24 cellular contexts compared by ENCODE assay signal in genomic region chr7:121195010-121195409, GRCh38.
"Had no signal": no experiment of that assay in that cellular context is flagged by ENCODE, and none has a peak within 500 bp of the region (broad histone marks: within the 10 kb centered on the region; RNA-seq: fewer than 3 reads in every experiment).

No MANE protein-coding gene starts in this region.

- H3K4me1 ChIP-seq: Peyer's patch had no signal

- H3K4me3 ChIP-seq: PC-9, Peyer's patch had no signal

- H2AFZ ChIP-seq: PC-9 had no signal

- H3K27me3 ChIP-seq: Peyer's patch had no signal

- DNase-seq: IMR-90, Kasumi-1, MM.1S, NCI-H1092 treated with DMSO at 0.1 percent for 48 hours, NCI-H1436, NCI-H187, NCI-H2029, NCI-H2081 treated with DMSO at 0.1 percent for 48 hours, NCI-H2171, NCI-H226, NCI-H446, NCI-H510A, NCI-H524 treated with DMSO at 0.1 percent for 48 hours, NCI-H69, NCI-H774, OCI-M1, PC-9, Peyer's patch, Right ventricle myocardium superior, RPMI8226, SIG-M5, SK-N-SH, T-helper 1 cell had no signal

- H3K9me3 ChIP-seq: Peyer's patch, SK-N-SH had no signal

- H3K27ac ChIP-seq: KMS-11, PC-9, Peyer's patch had no signal

- H3K9me2 ChIP-seq: SK-N-SH had no signal

- H3K9ac ChIP-seq: KMS-11, SK-N-SH had no signal

- H3K4me2 ChIP-seq: KMS-11, PC-9, SK-N-SH had no signal

- H3K36me3 ChIP-seq: Peyer's patch had no signal
